ENCODE assay signal across 1 cellular context in the genomic region with DNA sequence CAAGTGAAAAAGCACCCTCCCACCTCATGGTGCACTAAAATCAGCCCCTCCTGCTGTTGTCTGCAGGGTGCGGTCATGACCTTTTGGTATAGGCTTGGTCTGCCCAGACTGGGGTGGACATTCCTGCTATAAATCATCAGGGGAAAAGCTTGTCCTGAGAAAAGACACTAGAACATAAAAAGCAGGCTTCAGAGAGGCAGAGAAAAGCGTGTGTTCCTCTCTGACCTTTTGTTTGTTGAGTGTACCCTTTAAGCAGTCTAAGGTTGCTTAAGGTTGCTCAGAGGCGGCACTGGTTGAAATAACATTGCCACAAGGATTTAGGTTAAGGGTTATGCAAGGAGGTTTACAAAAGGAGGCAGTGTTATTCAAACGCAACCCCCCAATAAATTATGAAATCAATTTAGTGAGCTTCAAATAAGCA.
TF ChIP-seq lines count a peak whose summit lies in the region.

No MANE protein-coding gene starts in this region.

TF ChIP-seq in HCT116, 20 proteins besides CTCF, POLR2A, EP300 and RAD21 (continued from another document):
- TF ChIP-seq EGR1 (IDR thresholded peaks at IDR 0.05; ENCODE audit: low read depth) (no peak), CEBPB (IDR thresholded peaks at IDR 0.05; ENCODE audit: low read depth) (no peak), ELF1 (IDR thresholded peaks at IDR 0.05; ENCODE audit: borderline replicate concordance, low read depth) (no peak)
